Comparison of ENCODE assay signal across 8 cellular contexts in genomic region chr16:69930117-69930776, GRCh38. TPM values are rescaled to one million over a fixed set of nuclear protein-coding genes. Genes with fewer than 3 reads are reported as not detected.
DNase-seq lines count a peak whose midpoint lies in the region; ATAC-seq and TF ChIP-seq lines count a peak whose summit lies in the region.

No MANE protein-coding gene starts in this region.

- CTCF ChIA-PET in A673 (lab: Charles Lee): interaction anchor here (0.6 to 2.2 kb wide), 13 partner anchors 9 to 534 kb away, joined by 3 to 18 read pairs (median 3); partner anchors contain the start of gene NOB1

- no peaks in the 10 kb centered on the region for H3K36me3 ChIP-seq in A673 (ENCODE audit: insufficient read depth, low read length, poor library complexity, severe bottlenecking)
- H3K36me3 ChIP-seq in endodermal cell (ENCODE audit: control insufficient read depth, insufficient read depth, low read length): peaks cover 33% of the 10 kb centered on the region

- H3K9me3 ChIP-seq in A673 (ENCODE audit: low read depth, low read length, poor library complexity, severe bottlenecking) (no peaks in the 10 kb centered on the region), endodermal cell (ENCODE audit: control insufficient read depth, low read length) (no peaks in the 10 kb centered on the region)

- no peaks in the 10 kb centered on the region for H3K27me3 Mint-ChIP-seq in endodermal cell (ENCODE audit: insufficient read depth)
- no peaks in the 10 kb centered on the region for H3K27me3 Mint-ChIP-seq in stimulated activated naive CD8-positive, alpha-beta T cell treated with anti-CD3 and anti-CD28 coated beads, Interleukin-15, amount 100 ng/mL, for 72 hours

- H3K27ac ChIP-seq in A673 (ENCODE audit: low read depth, low read length, poor library complexity, severe bottlenecking) (no peak overlapping the region), endodermal cell (ENCODE audit: low read depth, low read length) (no peak overlapping the region)

- BruUV-seq in A673 (replicated peaks; lab: Mats Ljungman, UMichigan): no TSS peak

- H3K27me3 ChIP-seq in A673 (replicated peaks; ENCODE audit: insufficient read depth, low read depth, low read length, poor library complexity) (no peaks in the 10 kb centered on the region), endodermal cell (ENCODE audit: control insufficient read depth, insufficient read depth, low read length, poor library complexity, severe bottlenecking) (no peaks in the 10 kb centered on the region)

- H3K4me1 ChIP-seq in A673 (ENCODE audit: insufficient read depth, low read length, poor library complexity, severe bottlenecking) (no peaks in the 10 kb centered on the region), endodermal cell (ENCODE audit: control insufficient read depth, insufficient read depth, low read length) (no peaks in the 10 kb centered on the region)

- WGBS in endodermal cell (ENCODE audit: insufficient coverage in 1 of 2, insufficient read length in 1 of 2), 2 experiments: 75 to 85% methylated on average over 11 to 12 of the region's 12 CpGs

- H3K4me3 Mint-ChIP-seq in endodermal cell: no peak overlapping the region
- no peak overlapping the region for H3K4me3 Mint-ChIP-seq in stimulated activated naive CD8-positive, alpha-beta T cell treated with anti-CD3 and anti-CD28 coated beads, Interleukin-15, amount 100 ng/mL, for 72 hours

- peak; percentile 86 for ATAC-seq in stimulated activated naive CD8-positive, alpha-beta T cell treated with anti-CD3 and anti-CD28 coated beads, Interleukin-15, amount 100 ng/mL, for 72 hours

- H3K4me1 Mint-ChIP-seq in endodermal cell: no peaks in the 10 kb centered on the region
- no peaks in the 10 kb centered on the region for H3K4me1 Mint-ChIP-seq in stimulated activated naive CD8-positive, alpha-beta T cell treated with anti-CD3 and anti-CD28 coated beads, Interleukin-15, amount 100 ng/mL, for 72 hours

- no peak overlapping the region for H3K4me3 ChIP-seq in A673 (ENCODE audit: low read depth, low read length, poor library complexity, severe bottlenecking)
- no peak overlapping the region for H3K4me3 ChIP-seq in endodermal cell (ENCODE audit: low read length)

- peaks cover 42% of the 10 kb centered on the region for H3K36me3 Mint-ChIP-seq in endodermal cell (ENCODE audit: low read depth)

- POLR2A ChIA-PET in A673 (lab: Charles Lee; ENCODE audit: low non-redundant PET): no interaction called here

- peak; percentile 77 for TF ChIP-seq CTCF in A673 (conservative IDR thresholded peaks at IDR 0.05; ENCODE audit: low read depth, low read length)
- peak; percentile 78 for TF ChIP-seq CTCF in GM10266 (IDR thresholded peaks at IDR 0.05; ENCODE audit: control insufficient read depth, insufficient read depth, low read depth, missing control alignments)
- peak; percentile 87 for TF ChIP-seq CTCF in endodermal cell (conservative IDR thresholded peaks at IDR 0.05)

- H3K9ac ChIP-seq in endodermal cell (ENCODE audit: extremely low read depth, low read length, poor library complexity, severe bottlenecking): no peak overlapping the region

- intact Hi-C loops in A673 (cut with micrococcal nuclease; ENCODE audit: unreplicated experiment): loop anchor here (1.0 to 10.0 kb wide), 2 partner anchors 134 to 225 kb away; no protein-coding TSS in a partner anchor

- no peaks in the 10 kb centered on the region for H3K9me3 Mint-ChIP-seq in endodermal cell
- H3K9me3 Mint-ChIP-seq in stimulated activated naive CD8-positive, alpha-beta T cell treated with anti-CD3 and anti-CD28 coated beads, Interleukin-15, amount 100 ng/mL, for 72 hours: no peaks in the 10 kb centered on the region

- peak; percentile 78 for DNase-seq in A673 (ENCODE audit: low spot score)
- DNase-seq in GM10266 (ENCODE audit: extremely low spot score): peak; percentile 87
- peak; percentile 4 for DNase-seq in NCI-H146 treated with DMSO at 0.1 percent for 48 hours (lab: John Stamatoyannopoulos, UW; ENCODE audit: unreplicated experiment)
- peak; percentile 30 for DNase-seq in activated CD4-positive, alpha-beta T cell treated with anti-CD3 and anti-CD28 coated beads, Interleukin-2, amount 50 U/mL, for 1 hour
- DNase-seq in endodermal cell: peak; percentile 88
- DNase-seq in mesenteric fat pad (ENCODE audit: low spot score): peak; percentile 87
- DNase-seq in stimulated activated naive CD8-positive, alpha-beta T cell treated with anti-CD3 and anti-CD28 coated beads, Interleukin-15, amount 100 ng/mL, for 72 hours: peak; percentile 56
- DNase-seq in middle frontal gyrus (ENCODE audit: extremely low spot score, low spot score): no peak

- peak overlapping the region; percentile 48 for H3K27ac Mint-ChIP-seq in endodermal cell
- H3K27ac Mint-ChIP-seq in stimulated activated naive CD8-positive, alpha-beta T cell treated with anti-CD3 and anti-CD28 coated beads, Interleukin-15, amount 100 ng/mL, for 72 hours: no peak overlapping the region

RNA-seq across cellular contexts. Expression of gene CLEC18A, which starts 20.9 kb away (rescaled TPM):
- total RNA-seq in A673 (2021): 6.1 and 7.6 TPM in 2 replicates
- 1 to 10 TPM; 2.0 to 2.2 TPM for total RNA-seq in endodermal cell
- polyA plus RNA-seq in endodermal cell (2013, experiment 1 of 2): 10.1 TPM
- polyA plus RNA-seq in endodermal cell (2013, experiment 2 of 2): 14.7 TPM
- 0.61 TPM for total RNA-seq in mesenteric fat pad
